In the genomic region with DNA sequence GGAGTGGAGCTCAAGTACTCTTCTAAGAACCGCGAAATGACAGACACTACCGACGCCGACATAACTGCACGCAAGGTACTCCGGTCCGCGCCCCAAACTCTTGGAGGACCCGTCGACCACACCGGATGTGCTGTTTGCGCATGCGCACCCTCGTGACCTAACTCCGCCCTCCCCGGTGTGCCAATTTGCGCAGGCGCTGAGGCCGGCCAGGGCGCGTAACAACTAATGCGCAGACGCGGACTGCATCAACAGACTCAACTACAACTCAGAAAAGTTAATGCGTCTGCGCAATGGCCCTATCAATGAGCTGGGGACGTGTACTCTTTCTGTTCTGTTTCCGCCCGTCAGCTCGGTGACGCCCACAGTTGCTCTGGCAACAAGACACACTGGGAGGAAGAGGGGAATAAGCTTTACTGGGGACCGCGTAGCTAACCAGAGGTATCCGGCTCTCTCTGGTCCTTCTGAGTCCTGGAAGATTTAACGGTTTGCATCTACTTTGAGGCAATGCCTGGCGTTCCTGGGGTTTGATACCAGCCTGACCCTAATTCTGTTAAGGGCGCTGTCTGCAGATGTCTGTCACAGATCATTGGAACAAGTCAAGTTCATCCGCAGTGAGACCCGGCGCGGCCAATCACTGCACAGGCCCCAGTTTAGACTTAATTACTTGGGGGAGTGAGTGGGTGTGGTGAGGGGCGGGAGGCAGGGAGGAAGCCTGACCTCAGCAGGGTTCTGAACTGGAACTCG, we compare ENCODE assay signal across 8 cellular contexts. TPM values are rescaled to one million over a fixed set of nuclear protein-coding genes. Genes with fewer than 3 reads are reported as not detected.
DNase-seq lines count a peak whose midpoint lies in the region; ATAC-seq, FAIRE-seq and TF ChIP-seq lines count a peak whose summit lies in the region.

Gene DAD1, minus strand, starts transcription at position 129 of the 744 bp plus-strand sequence. Its CDS starts 67 bp downstream, at position 62.

- H3K4me3 ChIP-seq in choroid plexus epithelial cell (ENCODE audit: low read depth, low read length) (peak within 1 kb of the TSS; percentile 93), kidney (ENCODE audit: low read length in 2 of 2) (peak within 1 kb of the TSS; percentile 90 to 99)

- H3K9me3 ChIP-seq in kidney (ENCODE audit: control insufficient read depth in 1 of 2, low read length in 2 of 2) = no peaks in the 10 kb centered on the region

- peaks cover 5 to 12% of the 10 kb centered on the region in 2 donors for H3K4me1 ChIP-seq in kidney (ENCODE audit: control insufficient read depth in 1 of 2, insufficient read depth in 1 of 2, low read depth in 1 of 2, low read length in 2 of 2)

- no peaks in the 10 kb centered on the region for H3K9me3 Mint-ChIP-seq in activated CD4-positive, alpha-beta T cell treated with anti-CD3 and anti-CD28 coated beads for 36 hours (ENCODE audit: low read depth)

- peak within 1 kb of the TSS; percentile 93 for H3K4me3 Mint-ChIP-seq in activated CD4-positive, alpha-beta T cell treated with anti-CD3 and anti-CD28 coated beads for 36 hours

- peak within 1 kb of the TSS; percentile 97 for H3K27ac Mint-ChIP-seq in activated CD4-positive, alpha-beta T cell treated with anti-CD3 and anti-CD28 coated beads for 36 hours

- peak within 1 kb of the TSS; percentile 93 to 97 for H3K27ac ChIP-seq in kidney (ENCODE audit: low read depth in 2 of 2, low read length in 2 of 2)

- H3K36me3 ChIP-seq in kidney (ENCODE audit: control insufficient read depth in 1 of 2, insufficient read depth in 2 of 2, low read length in 2 of 2) = no peaks in the 10 kb centered on the region

- H3K36me3 Mint-ChIP-seq in activated CD4-positive, alpha-beta T cell treated with anti-CD3 and anti-CD28 coated beads for 36 hours (ENCODE audit: low read depth) = peaks cover 38% of the 10 kb centered on the region

- peak; percentile 93 for FAIRE-seq in kidney (lab: Jason Lieb, UNC)

- peak; percentile 99 for DNase-seq in Ammon's horn (ENCODE audit: low spot score)
- DNase-seq in GM19238 (ENCODE audit: insufficient read length, low spot score) = peak; percentile 93
- DNase-seq in NCI-H524 (lab: John Stamatoyannopoulos, UW) = peak; percentile 100
- peak; percentile 100 for DNase-seq in activated CD4-positive, alpha-beta T cell treated with anti-CD3 and anti-CD28 coated beads for 36 hours
- peak; percentile 100 for DNase-seq in choroid plexus epithelial cell (ENCODE audit: low read depth)
- DNase-seq in kidney = peak; percentile 99
- DNase-seq in stimulated activated CD4-positive, alpha-beta T cell treated with anti-CD3 and anti-CD28 coated beads, Interleukin-15, amount 100 ng/mL, for 24 hours = peak; percentile 99

- peaks cover 1% of the 10 kb centered on the region for H3K27me3 Mint-ChIP-seq in activated CD4-positive, alpha-beta T cell treated with anti-CD3 and anti-CD28 coated beads for 36 hours

- H3K4me1 Mint-ChIP-seq in activated CD4-positive, alpha-beta T cell treated with anti-CD3 and anti-CD28 coated beads for 36 hours = peaks cover 72% of the 10 kb centered on the region

- H3K9ac ChIP-seq in kidney (ENCODE audit: low read length in 2 of 2) = peak within 1 kb of the TSS; percentile 92 to 94

- CTCF ChIA-PET in activated CD4-positive, alpha-beta T cell treated with anti-CD3 and anti-CD28 coated beads for 36 hours (lab: Charles Lee) = interaction anchor here (0.6 to 19.8 kb wide), 27 partner anchors 10 to 840 kb away, joined by 3 to 342 read pairs (median 4); partner anchors contain the start of genes ABHD4, HAUS4, OR6J1 and OXA1L

- POLR2A ChIA-PET in activated CD4-positive, alpha-beta T cell treated with anti-CD3 and anti-CD28 coated beads for 36 hours (lab: Charles Lee) = interaction anchor here (0.6 to 3.6 kb wide), 22 partner anchors 10 to 1324 kb away, joined by 3 to 30 read pairs (median 4); partner anchors contain the start of genes ABHD4, ACIN1, C14orf119 and LRP10

- intact Hi-C loops in activated CD4-positive, alpha-beta T cell treated with anti-CD3 and anti-CD28 coated beads for 36 hours (cut with DNase I, micrococcal nuclease) = loop anchor here (1.0 to 10.0 kb wide), 15 partner anchors 9 to 1134 kb away; partner anchors contain the start of genes ABHD4 (in 2 of the 2), OXA1L (in 2 of the 2), PRMT5 (in 2 of the 2) and BCL2L2 (in 1 of the 2)
- intact Hi-C loops in kidney (cut with DNase I) = no loop called here

- TF ChIP-seq CTCF in choroid plexus epithelial cell (conservative IDR thresholded peaks at IDR 0.05; ENCODE audit: low read depth, low read length) (no peak), kidney (IDR thresholded peaks at IDR 0.05; ENCODE audit: borderline replicate concordance, extremely low read depth, insufficient read depth) (no peak)

- peak; percentile 91 for ATAC-seq in HG03442 (IDR thresholded peaks at IDR 0.05; ENCODE audit: unreplicated experiment)
- peak; percentile 84 for ATAC-seq in activated CD4-positive, alpha-beta T cell treated with anti-CD3 and anti-CD28 coated beads for 36 hours

RNA-seq across cellular contexts. Expression of gene DAD1, which starts in this region (rescaled TPM):
- 100 to 1,000 TPM; 265 to 302 TPM for total RNA-seq in activated CD4-positive, alpha-beta T cell treated with anti-CD3 and anti-CD28 coated beads for 36 hours
- total RNA-seq in kidney = 205 TPM
- polyA plus RNA-seq in kidney (ENCODE audit: insufficient read depth, low read depth, low replicate concordance) = 523 TPM

Comparison
In these comparisons a context has a peak if more than half of its experiments do, and no peak if none do; other contexts are left out.
1. Peak in every context shown above with its lines: DNase-seq, ATAC-seq, H3K4me3 ChIP-seq and H3K27ac ChIP-seq.